25 cellular contexts compared by ENCODE assay signal in genomic region chr3:47540281-47540680, GRCh38. TPM values are rescaled to one million over a fixed set of nuclear protein-coding genes. Genes with fewer than 3 reads are reported as not detected.
"Had no signal": no experiment of that assay in that cellular context is flagged by ENCODE, and none has a peak within 500 bp of the region (broad histone marks: within the 10 kb centered on the region; RNA-seq: fewer than 3 reads in every experiment).

No MANE protein-coding gene starts in this region.

- H3K79me2 ChIP-seq: hepatocyte had no signal

- H3K27me3 Mint-ChIP-seq: activated CD4-positive, alpha-beta T cell treated with anti-CD3 and anti-CD28 coated beads for 36 hours had no signal

- H3K4me1 Mint-ChIP-seq: activated B cell treated with CpG ODN at 0.5 μM for 24 hours; activated CD4-positive, alpha-beta T cell treated with anti-CD3 and anti-CD28 coated beads for 36 hours; activated naive CD4-positive, alpha-beta T cell treated with anti-CD3 and anti-CD28 coated beads, Interleukin-2, amount 50 U/mL, for 24 hours; endodermal cell had no signal

- ATAC-seq: activated CD4-positive, alpha-beta T cell treated with anti-CD3 and anti-CD28 coated beads for 36 hours; natural killer cell; stimulated activated naive CD8-positive, alpha-beta T cell treated with anti-CD3 and anti-CD28 coated beads, Interleukin-15, amount 100 ng/mL, for 72 hours had no signal

- H3K4me2 ChIP-seq: hepatocyte had no signal

- H3K9me3 ChIP-seq: adrenal gland, ovary, prostate gland, right atrium auricular region, tibial artery had no signal

- H3K4me3 Mint-ChIP-seq: activated B cell treated with CpG ODN at 0.5 μM for 24 hours; activated CD4-positive, alpha-beta T cell treated with anti-CD3 and anti-CD28 coated beads for 36 hours; activated naive CD4-positive, alpha-beta T cell treated with anti-CD3 and anti-CD28 coated beads, Interleukin-2, amount 50 U/mL, for 24 hours; endodermal cell; immature natural killer cell; natural killer cell; stimulated activated naive CD8-positive, alpha-beta T cell treated with anti-CD3 and anti-CD28 coated beads, Interleukin-15, amount 100 ng/mL, for 72 hours; T-helper 1 cell treated with Interleukin-12 subunit alpha and Interleukin-12 subunit beta and Interleukin-4 antibody, amounts not matched to agents 30 μg/mL and 1 μg/mL, for 36 hours had no signal

- H3K36me3 ChIP-seq: adrenal gland, ovary, prostate gland, right atrium auricular region, tibial artery had no signal

- H3K36me3 Mint-ChIP-seq: activated naive CD4-positive, alpha-beta T cell treated with anti-CD3 and anti-CD28 coated beads, Interleukin-2, amount 50 U/mL, for 24 hours; immature natural killer cell; natural killer cell had no signal

- H3K4me3 ChIP-seq: adrenal gland, coronary artery, hepatocyte, ovary, prostate gland, right atrium auricular region, tibial artery had no signal

- H3K9me3 Mint-ChIP-seq: activated B cell treated with CpG ODN at 0.5 μM for 24 hours; activated naive CD4-positive, alpha-beta T cell treated with anti-CD3 and anti-CD28 coated beads, Interleukin-2, amount 50 U/mL, for 24 hours; immature natural killer cell; natural killer cell; stimulated activated naive CD8-positive, alpha-beta T cell treated with anti-CD3 and anti-CD28 coated beads, Interleukin-15, amount 100 ng/mL, for 72 hours; T-helper 1 cell treated with Interleukin-12 subunit alpha and Interleukin-12 subunit beta and Interleukin-4 antibody, amounts not matched to agents 30 μg/mL and 1 μg/mL, for 36 hours had no signal

- H3K27ac Mint-ChIP-seq: activated B cell treated with CpG ODN at 0.5 μM for 24 hours; activated CD4-positive, alpha-beta T cell treated with anti-CD3 and anti-CD28 coated beads for 36 hours; activated naive CD4-positive, alpha-beta T cell treated with anti-CD3 and anti-CD28 coated beads, Interleukin-2, amount 50 U/mL, for 24 hours; endodermal cell; immature natural killer cell; natural killer cell; stimulated activated naive CD8-positive, alpha-beta T cell treated with anti-CD3 and anti-CD28 coated beads, Interleukin-15, amount 100 ng/mL, for 72 hours; T-helper 1 cell treated with Interleukin-12 subunit alpha and Interleukin-12 subunit beta and Interleukin-4 antibody, amounts not matched to agents 30 μg/mL and 1 μg/mL, for 36 hours had no signal

- H3K27ac ChIP-seq: adrenal gland, coronary artery, epithelial cell of prostate, hepatocyte, ovary, prostate gland, right atrium auricular region, tibial artery had no signal

- H2AFZ ChIP-seq: hepatocyte had no signal

- H3K4me1 ChIP-seq: prostate gland, right atrium auricular region had no signal

- DNase-seq: activated B cell treated with CpG ODN at 0.5 μM for 24 hours; activated CD4-positive, alpha-beta T cell treated with anti-CD3 and anti-CD28 coated beads for 36 hours; activated CD4-positive, alpha-beta T cell treated with anti-CD3 and anti-CD28 coated beads, Interleukin-2, amount 50 U/mL, for 4 hours; activated gamma-delta T cell; adrenal gland; cerebellar nuclear complex; endodermal cell; foreskin melanocyte; immature natural killer cell; midbrain; natural killer cell; ovary; stimulated activated CD4-positive, alpha-beta T cell treated with anti-CD3 and anti-CD28 coated beads, Interleukin-1b, Interleukin-23, amount 100 ng/mL, for 48 hours; stimulated activated naive CD8-positive, alpha-beta T cell treated with anti-CD3 and anti-CD28 coated beads, Interleukin-15, amount 100 ng/mL, for 72 hours; T1000; tibial artery had no signal

- H3K27me3 ChIP-seq: adrenal gland, hepatocyte, ovary, right atrium auricular region, tibial artery had no signal

RNA-seq across cellular contexts. Expression of gene CSPG5, which starts 38.4 kb away (rescaled TPM):
- total RNA-seq: ureter had no signal
- polyA plus RNA-seq: fibroblast of lung, immature natural killer cell had no signal
